In the genomic region with DNA sequence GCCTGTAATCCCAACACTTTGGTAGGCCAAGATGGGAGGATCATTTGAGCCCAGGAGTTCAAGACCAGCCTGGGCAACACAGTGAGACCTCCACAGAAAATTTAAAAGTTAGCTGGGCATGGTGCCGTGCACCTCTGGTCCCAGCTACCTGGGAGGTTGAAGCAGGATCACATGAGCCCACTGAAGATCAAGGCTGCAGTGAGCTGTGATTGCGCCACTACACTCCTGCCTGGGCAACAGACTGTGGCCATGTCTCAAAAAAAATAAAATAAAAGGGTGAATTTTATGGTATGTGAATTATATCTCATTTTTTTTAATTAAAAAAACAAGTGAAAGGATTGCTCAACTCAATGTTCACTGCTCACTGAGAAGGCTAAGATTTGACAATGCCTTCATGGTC, we compare ENCODE assay signal across 2 cellular contexts.
TF ChIP-seq lines count a peak whose summit lies in the region.

No MANE protein-coding gene starts in this region.

TF ChIP-seq in IMR-90, 13 proteins besides CTCF, POLR2A, EP300 and RAD21:
- TF ChIP-seq NFE2L2 (IDR thresholded peaks at IDR 0.05; ENCODE audit: low read depth, low read length), result no peak
- TF ChIP-seq, protein P1, sequence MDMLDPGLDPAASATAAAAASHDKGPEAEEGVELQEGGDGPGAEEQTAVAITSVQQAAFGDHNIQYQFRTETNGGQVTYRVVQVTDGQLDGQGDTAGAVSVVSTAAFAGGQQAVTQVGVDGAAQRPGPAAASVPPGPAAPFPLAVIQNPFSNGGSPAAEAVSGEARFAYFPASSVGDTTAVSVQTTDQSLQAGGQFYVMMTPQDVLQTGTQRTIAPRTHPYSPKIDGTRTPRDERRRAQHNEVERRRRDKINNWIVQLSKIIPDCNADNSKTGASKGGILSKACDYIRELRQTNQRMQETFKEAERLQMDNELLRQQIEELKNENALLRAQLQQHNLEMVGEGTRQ (IDR thresholded peaks at IDR 0.05; ENCODE audit: low read depth, low read length), result no peak
- no peak for TF ChIP-seq SMC3 (IDR thresholded peaks at IDR 0.05; ENCODE audit: low read depth, low read length)
- TF ChIP-seq MAFK (IDR thresholded peaks at IDR 0.05; ENCODE audit: low read depth, low read length), result no peak
- TF ChIP-seq BHLHE40 (IDR thresholded peaks at IDR 0.05; ENCODE audit: low read depth, low read length), result no peak
- TF ChIP-seq CEBPB (IDR thresholded peaks at IDR 0.05; ENCODE audit: low read depth, low read length), result peak; percentile 46
- no peak for TF ChIP-seq CHD1 (IDR thresholded peaks at IDR 0.05; ENCODE audit: low read depth, low read length)
TF ChIP-seq in IMR-90: peak in this region for 1.

TF ChIP-seq in GM12891, 5 proteins besides CTCF, POLR2A, EP300 and RAD21:
- no peak for TF ChIP-seq POLR2AphosphoS5 (IDR thresholded peaks at IDR 0.05; ENCODE audit: low read depth, low read length)
- no peak for TF ChIP-seq POU2F2 (IDR thresholded peaks at IDR 0.05; ENCODE audit: low read depth, low read length)
- no peak for TF ChIP-seq PAX5 (IDR thresholded peaks at IDR 0.05; ENCODE audit: insufficient read depth, low read length, severe bottlenecking)
- no peak for TF ChIP-seq TAF1 (IDR thresholded peaks at IDR 0.05; ENCODE audit: low read depth, low read length)
- no peak for TF ChIP-seq SPI1 (IDR thresholded peaks at IDR 0.05; ENCODE audit: low read depth, low read length)
